ENCODE assay signal across 14 cellular contexts in the genomic region with DNA sequence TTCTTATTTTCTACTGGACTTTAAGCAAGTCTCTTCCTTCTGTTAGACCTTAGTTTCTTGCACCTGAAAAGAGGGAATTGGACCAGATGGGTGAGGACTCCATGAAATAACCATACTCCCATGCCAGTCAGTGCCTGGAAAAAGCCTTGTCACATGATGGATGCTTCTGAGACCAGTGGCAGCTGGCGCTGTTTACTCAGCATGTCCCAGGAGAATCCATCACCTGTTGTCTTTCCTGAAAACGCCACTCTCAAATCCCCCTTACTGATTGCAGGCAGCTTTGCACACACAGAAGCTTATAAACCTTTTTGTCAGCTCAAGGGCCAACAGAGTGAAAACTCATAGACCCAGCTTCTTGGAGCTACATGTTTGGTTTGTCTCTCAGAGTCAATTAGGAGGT.
A peak's percentile ranks its signal among the peaks of the same experiment; 100 is the strongest.
DNase-seq lines count a peak whose midpoint lies in the region; TF ChIP-seq lines count a peak whose summit lies in the region.
"Had no signal": no experiment of that assay in that cellular context is flagged by ENCODE, and none has a peak within 500 bp of the region (broad histone marks: within the 10 kb centered on the region; RNA-seq: fewer than 3 reads in every experiment).

No MANE protein-coding gene starts in this region.

- H3K27ac ChIP-seq in tibial artery: no peak overlapping the region

- H3K4me3 Mint-ChIP-seq in glutamatergic neuron (ENCODE audit: unreplicated experiment): peak overlapping the region; percentile 51
- H3K4me3 Mint-ChIP-seq: activated CD8-positive, alpha-beta T cell treated with anti-CD3 and anti-CD28 coated beads, Interleukin-2, amount 10 ng/mL, durations not matched to agents 7 days and 5 days; central memory CD8-positive, alpha-beta T cell had no signal

- H3K27me3 ChIP-seq in tibial artery: no peaks in the 10 kb centered on the region

- H3K4me3 ChIP-seq in tibial artery: no peak overlapping the region

- TF ChIP-seq CTCF in glutamatergic neuron (IDR thresholded peaks at IDR 0.05; ENCODE audit: partially characterized antibody, unreplicated experiment) (no peak), tibial artery (IDR thresholded peaks at IDR 0.05) (no peak)

- peak overlapping the region; percentile 89 for H3K27ac Mint-ChIP-seq in glutamatergic neuron (ENCODE audit: unreplicated experiment)
- H3K27ac Mint-ChIP-seq: activated CD8-positive, alpha-beta T cell treated with anti-CD3 and anti-CD28 coated beads, Interleukin-2, amount 10 ng/mL, durations not matched to agents 7 days and 5 days; activated T-helper 2 cell treated with anti-CD3 and anti-CD28 coated beads, Interferon-gamma antibody, Interleukin-2, Interleukin-4, amounts not matched to agents 10 μg/mL and 5 μg/mL and 100 μg/mL, durations not matched to agents 14 hours and 24 hours and 36 hours had no signal

- no peaks in the 10 kb centered on the region for H3K36me3 Mint-ChIP-seq in glutamatergic neuron (ENCODE audit: unreplicated experiment)

- H3K9me3 Mint-ChIP-seq in glutamatergic neuron (ENCODE audit: unreplicated experiment): peaks cover 3% of the 10 kb centered on the region
- H3K9me3 Mint-ChIP-seq: activated T-helper 2 cell treated with anti-CD3 and anti-CD28 coated beads, Interferon-gamma antibody, Interleukin-2, Interleukin-4, amounts not matched to agents 10 μg/mL and 5 μg/mL and 100 μg/mL, durations not matched to agents 14 hours and 24 hours and 36 hours; central memory CD8-positive, alpha-beta T cell had no signal

- H3K36me3 ChIP-seq in tibial artery: no peaks in the 10 kb centered on the region

- peaks cover 49% of the 10 kb centered on the region for H3K4me1 Mint-ChIP-seq in glutamatergic neuron (ENCODE audit: low read depth, unreplicated experiment)
- H3K4me1 Mint-ChIP-seq: central memory CD8-positive, alpha-beta T cell had no signal

- DNase-seq in DMS153 treated with DMSO at 0.1 percent for 48 hours (lab: John Stamatoyannopoulos, UW; ENCODE audit: unreplicated experiment) (peak; percentile 97), NCI-H1694 (lab: John Stamatoyannopoulos, UW) (peak; percentile 99), NCI-H510A (lab: John Stamatoyannopoulos, UW) (peak; percentile 81), glutamatergic neuron (peak; percentile 63), kidney glomerular epithelial cell (lab: John Stamatoyannopoulos, UW) (no peak), tibial artery (no peak)
- DNase-seq in activated CD4-positive, CD25-positive, alpha-beta regulatory T cell treated with anti-CD3 and anti-CD28 coated beads, Interleukin-2, amount 50 U/mL, for 72 hours: no peak
- no peak for DNase-seq in activated CD4-positive, alpha-beta T cell treated with anti-CD3 and anti-CD28 coated beads, Interleukin-2, amount 50 U/mL, for 4 hours
- DNase-seq: activated CD8-positive, alpha-beta T cell treated with anti-CD3 and anti-CD28 coated beads, Interleukin-2, amount 10 ng/mL, durations not matched to agents 7 days and 5 days; effector CD8-positive, alpha-beta T cell; IMR-90; left ventricle myocardium superior had no signal

- no peaks in the 10 kb centered on the region for H3K4me1 ChIP-seq in tibial artery

- peaks cover 2% of the 10 kb centered on the region for H3K27me3 Mint-ChIP-seq in glutamatergic neuron (ENCODE audit: unreplicated experiment)
- H3K27me3 Mint-ChIP-seq: central memory CD8-positive, alpha-beta T cell had no signal

- H3K9me3 ChIP-seq in tibial artery: no peaks in the 10 kb centered on the region

- intact Hi-C loops in tibial artery (cut with DNase I; ENCODE audit: low total_unique reads): no loop called here

Comparison
In these comparisons a context has a peak if more than half of its experiments do, and no peak if none do; other contexts are left out.
1. DNase-seq: peak in DMS153 treated with DMSO at 0.1 percent for 48 hours (single experiment), NCI-H1694 (single experiment), NCI-H510A (single experiment) and glutamatergic neuron (single experiment); none in activated CD4-positive, CD25-positive, alpha-beta regulatory T cell treated with anti-CD3 and anti-CD28 coated beads, Interleukin-2, amount 50 U/mL, for 72 hours (single experiment), kidney glomerular epithelial cell (single experiment), tibial artery (0 of 2) and activated CD4-positive, alpha-beta T cell treated with anti-CD3 and anti-CD28 coated beads, Interleukin-2, amount 50 U/mL, for 4 hours (0 of 2).